ENCODE assay signal across 9 cellular contexts in the genomic region with DNA sequence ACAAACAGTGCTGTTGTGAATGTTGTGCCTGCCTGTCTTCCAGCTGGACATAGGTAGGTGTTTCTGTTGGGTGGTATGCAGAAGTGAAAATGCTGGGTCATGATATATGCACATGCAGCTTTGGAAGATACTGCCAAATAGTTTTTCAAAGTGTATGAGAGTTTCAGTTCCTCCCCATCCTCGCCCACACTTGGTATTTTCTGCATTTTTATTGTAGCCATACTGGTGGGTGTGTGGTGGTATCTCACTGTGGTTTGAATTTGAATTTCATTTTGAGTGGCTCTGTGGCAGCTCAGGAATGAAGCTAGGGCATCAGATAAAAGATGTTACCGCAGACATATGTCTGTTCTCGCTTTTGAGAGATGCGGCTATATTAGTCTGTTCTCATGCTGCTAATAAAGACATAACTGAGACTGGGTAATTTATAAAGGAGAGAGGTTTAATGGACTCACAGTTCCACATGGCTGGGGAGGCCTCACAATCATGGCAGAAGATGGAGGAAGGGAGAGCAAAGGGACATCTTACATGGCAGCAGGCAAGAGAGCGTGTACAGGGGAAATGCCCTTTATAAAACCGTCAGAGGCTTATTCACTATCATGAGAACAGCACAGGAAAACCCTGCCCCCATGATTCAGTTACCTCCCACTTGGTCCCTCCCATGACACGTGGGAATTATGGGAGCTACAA.
DNase-seq lines count a peak whose midpoint lies in the region; ATAC-seq and TF ChIP-seq lines count a peak whose summit lies in the region.
"Had no signal": no experiment of that assay in that cellular context is flagged by ENCODE, and none has a peak within 500 bp of the region (broad histone marks: within the 10 kb centered on the region; RNA-seq: fewer than 3 reads in every experiment).

No MANE protein-coding gene starts in this region.

- DNase-seq in activated CD4-positive, CD25-positive, alpha-beta regulatory T cell treated with anti-CD3 and anti-CD28 coated beads, Interleukin-2, amount 50 U/mL, for 72 hours = no peak
- DNase-seq in medulla oblongata (ENCODE audit: extremely low spot score) (peak; percentile 29), mesothelial cell of epicardium (ENCODE audit: low spot score in 2 of 2, unreplicated experiment in 2 of 2) (no peak), SK-N-DZ (ENCODE audit: low spot score) (no peak), progenitor cell of endocrine pancreas (ENCODE audit: low spot score, unreplicated experiment) (no peak)

- TF ChIP-seq CTCF in mesothelial cell of epicardium (IDR thresholded peaks at IDR 0.05; ENCODE audit: unreplicated experiment) = no peak
- no peak for TF ChIP-seq CTCF in progenitor cell of endocrine pancreas (IDR thresholded peaks at IDR 0.05; ENCODE audit: unreplicated experiment)

- peak; percentile 82 to 84 for ATAC-seq in activated CD4-positive, CD25-positive, alpha-beta regulatory T cell treated with anti-CD3 and anti-CD28 coated beads, Interleukin-2, amount 50 U/mL, for 24 hours
- ATAC-seq in GM21619 (IDR thresholded peaks at IDR 0.05; ENCODE audit: unreplicated experiment) = peak; percentile 50
- ATAC-seq in HG03565 (IDR thresholded peaks at IDR 0.05; ENCODE audit: unreplicated experiment) = peak; percentile 46
- ATAC-seq: Panc1 had no signal

- H3K27ac Mint-ChIP-seq in mesothelial cell of epicardium (no peak overlapping the region), progenitor cell of endocrine pancreas (no peak overlapping the region)

- no peaks in the 10 kb centered on the region for H3K36me3 Mint-ChIP-seq in mesothelial cell of epicardium
- no peaks in the 10 kb centered on the region for H3K36me3 Mint-ChIP-seq in progenitor cell of endocrine pancreas (ENCODE audit: insufficient read depth)

- H3K4me3 Mint-ChIP-seq in mesothelial cell of epicardium (no peak overlapping the region), progenitor cell of endocrine pancreas (ENCODE audit: low read depth) (no peak overlapping the region)

- peaks cover 1% of the 10 kb centered on the region for H3K27me3 Mint-ChIP-seq in mesothelial cell of epicardium (ENCODE audit: low read depth)
- H3K27me3 Mint-ChIP-seq in progenitor cell of endocrine pancreas = peaks cover 7% of the 10 kb centered on the region

- H3K9me3 Mint-ChIP-seq in mesothelial cell of epicardium (no peaks in the 10 kb centered on the region), progenitor cell of endocrine pancreas (ENCODE audit: low read depth) (no peaks in the 10 kb centered on the region)

- H3K4me1 Mint-ChIP-seq in mesothelial cell of epicardium = peaks cover 22% of the 10 kb centered on the region
- no peaks in the 10 kb centered on the region for H3K4me1 Mint-ChIP-seq in progenitor cell of endocrine pancreas (ENCODE audit: low read depth)
